Comparison of ENCODE assay signal across 29 cellular contexts in the genomic region with DNA sequence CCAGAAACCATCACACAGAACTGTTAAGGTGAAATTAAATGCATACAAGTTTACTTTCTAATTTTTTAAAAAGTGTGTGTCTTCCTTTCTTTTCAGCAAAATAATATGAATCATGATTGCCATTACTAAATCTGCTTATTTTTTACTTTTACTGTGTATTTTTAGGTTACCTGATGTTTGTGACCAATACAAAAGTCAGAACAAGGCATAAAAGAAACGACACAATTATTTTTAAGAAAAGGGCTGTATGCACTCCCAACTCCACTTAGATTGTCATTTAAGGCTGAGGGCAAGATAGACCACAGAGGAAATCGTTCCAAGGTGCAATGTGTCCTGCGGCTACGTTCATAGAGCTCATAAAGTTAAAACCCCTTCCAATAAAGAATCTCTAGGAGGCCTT.
"Had no signal": no experiment of that assay in that cellular context is flagged by ENCODE, and none has a peak within 500 bp of the region (broad histone marks: within the 10 kb centered on the region; RNA-seq: fewer than 3 reads in every experiment).

No MANE protein-coding gene starts in this region.

- DNase-seq: Karpas-422, Kasumi-1, MG63, MM.1S, MV-4-11, NCI-H1048, NCI-H1092, NCI-H1092 treated with DMSO at 0.1 percent for 48 hours, NCI-H1105, NCI-H1417, NCI-H1417 treated with DMSO at 0.1 percent for 48 hours, NCI-H1436, NCI-H1436 treated with DMSO at 0.1 percent for 48 hours, NCI-H146, NCI-H1694, NCI-H1694 treated with DMSO at 0.1 percent for 48 hours, NCI-H187, NCI-H187 treated with DMSO at 0.1 percent for 48 hours, NCI-H1930, NCI-H2029, NCI-H2029 treated with DMSO at 0.1 percent for 48 hours, NCI-H2081, NCI-H2081 treated with DMSO at 0.1 percent for 48 hours, NCI-H2107, NCI-H2171, NCI-H2171 treated with DMSO at 0.1 percent for 48 hours, NCI-H2227 treated with DMSO at 0.1 percent for 48 hours, NCI-H226, NCI-H510A had no signal
